Comparison of ENCODE assay signal across 8 cellular contexts in the genomic region with DNA sequence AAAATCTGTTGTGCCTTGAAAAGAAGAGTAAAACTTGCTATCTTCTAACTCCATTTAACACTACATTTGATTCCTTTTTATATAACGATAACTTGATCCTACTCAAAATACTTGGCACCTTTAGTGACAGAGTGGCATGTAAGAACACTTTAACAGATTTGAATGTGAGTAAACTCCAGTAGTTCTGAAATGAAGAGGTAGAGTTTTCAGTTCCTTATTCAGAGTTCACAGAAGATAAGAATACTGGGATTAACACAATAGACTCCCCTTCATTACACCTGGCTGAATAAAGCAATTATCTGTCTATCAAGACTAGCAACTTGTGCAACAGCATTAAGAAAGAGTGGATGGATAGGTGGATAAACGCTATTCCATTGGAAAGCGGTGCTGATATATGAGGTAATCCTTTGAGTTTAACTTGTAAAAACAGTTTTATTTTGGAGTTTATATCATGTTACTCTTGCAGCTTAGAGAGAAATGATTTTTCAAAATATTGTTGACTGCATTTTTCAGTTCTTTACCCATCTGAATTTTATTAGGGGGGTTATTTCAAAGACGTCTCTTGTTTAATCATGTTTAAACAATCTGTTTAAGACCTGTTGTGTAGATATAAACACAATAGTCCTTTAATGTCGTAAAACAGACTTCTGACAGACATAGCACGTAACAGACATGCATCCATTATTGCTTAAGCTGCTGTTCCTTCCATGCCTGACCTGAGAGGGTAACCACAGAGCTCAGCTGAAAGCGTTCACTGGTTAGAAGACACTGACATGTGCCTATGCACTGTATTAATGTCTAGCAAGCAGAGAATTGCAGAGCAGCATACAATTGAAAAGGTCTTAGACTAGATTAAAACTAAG.
DNase-seq lines count a peak whose midpoint lies in the region; ATAC-seq and TF ChIP-seq lines count a peak whose summit lies in the region.

No MANE protein-coding gene starts in this region.

- H3K4me3 ChIP-seq in gastrocnemius medialis: no peak overlapping the region

- no peak overlapping the region for H3K27ac ChIP-seq in gastrocnemius medialis

- H3K4me1 ChIP-seq in gastrocnemius medialis: peaks cover 14 to 19% of the 10 kb centered on the region in 2 donors

- in situ Hi-C loops in SK-MEL-5 (cut with HindIII; ENCODE audit: low pct_unique_long_range_greater_than_20kb, low sequenced_read_pairs): no loop called here
- in situ Hi-C loops in gastrocnemius medialis (cut with MboI; ENCODE audit: low sequenced_read_pairs in 4 of 4): no loop called here

- H3K36me3 Mint-ChIP-seq in nephron (ENCODE audit: low read depth): no peaks in the 10 kb centered on the region

- H3K9me3 Mint-ChIP-seq in nephron: no peaks in the 10 kb centered on the region

- peak; percentile 90 for ATAC-seq in GM18517 (IDR thresholded peaks at IDR 0.05; ENCODE audit: unreplicated experiment)
- ATAC-seq in HG02642 (IDR thresholded peaks at IDR 0.05; ENCODE audit: poor library complexity, unreplicated experiment): peak; percentile 74
- ATAC-seq in gastrocnemius medialis: no peak

- no peak overlapping the region for H3K4me3 Mint-ChIP-seq in nephron

- H3K36me3 ChIP-seq in gastrocnemius medialis: no peaks in the 10 kb centered on the region

- H3K9me3 ChIP-seq in gastrocnemius medialis: no peaks in the 10 kb centered on the region

- H3K27ac Mint-ChIP-seq in nephron: peak overlapping the region in 2 of 3 experiments; percentile 23 to 26

- TF ChIP-seq POLR2A in gastrocnemius medialis (IDR thresholded peaks at IDR 0.05): no peak

- TF ChIP-seq CTCF in nephron (IDR thresholded peaks at IDR 0.05; ENCODE audit: unreplicated experiment in 3 of 3): no peak
- TF ChIP-seq CTCF in gastrocnemius medialis (IDR thresholded peaks at IDR 0.05 in 4 of 5, conservative IDR thresholded peaks at IDR 0.05 in 1 of 5): no peak

- no peaks in the 10 kb centered on the region for H3K27me3 ChIP-seq in gastrocnemius medialis

- no peaks in the 10 kb centered on the region for H3K27me3 Mint-ChIP-seq in nephron (ENCODE audit: low read depth)

- DNase-seq in SK-MEL-5 (ENCODE audit: low read depth, low spot score): peak; percentile 14
- DNase-seq in NCI-H526 (lab: John Stamatoyannopoulos, UW): no peak
- no peak for DNase-seq in cerebellar nuclear complex (lab: John Stamatoyannopoulos, UW)
- DNase-seq in SHP77 (lab: John Stamatoyannopoulos, UW): no peak
- DNase-seq in gastrocnemius medialis: no peak

- intact Hi-C loops in gastrocnemius medialis (cut with DNase I; ENCODE audit: low total_unique reads): loop anchor here (10.0 kb wide), 1 partner anchor 95 kb away; no protein-coding TSS in a partner anchor

- peaks cover 34% of the 10 kb centered on the region for H3K4me1 Mint-ChIP-seq in nephron

Comparison
In these comparisons a context has a peak if more than half of its experiments do, and no peak if none do; other contexts are left out.
1. ATAC-seq: peak in GM18517 (single experiment) and HG02642 (single experiment); none in gastrocnemius medialis (0 of 2).